1 cellular context compared by ENCODE assay signal in genomic region chr5:1796371-1797108, GRCh38.
TF ChIP-seq lines count a peak whose summit lies in the region.

No MANE protein-coding gene starts in this region.

TF ChIP-seq in HepG2, 621 proteins besides CTCF, POLR2A, EP300 and RAD21:
- 0 out of 2 replicates have a peak, but pooled peaks have one; percentile 48 for TF ChIP-seq ZC3H13 (CRISPR knock-in tag; IDR thresholded peaks at IDR 0.05)
- no peak for TF ChIP-seq SNAPC4 (CRISPR knock-in tag; IDR thresholded peaks at IDR 0.05)
- 0 out of 2 replicates have a peak, but pooled peaks have one; percentile 36 for TF ChIP-seq RBFOX2 (IDR thresholded peaks at IDR 0.05; ENCODE audit: low read depth, low read length)
- peak; percentile 78 for TF ChIP-seq AGO2 (optimal IDR thresholded peaks at IDR 0.05; ENCODE audit: low read depth, low read length)
TF ChIP-seq in HepG2: peak in this region for 3.
